In the genomic region with DNA sequence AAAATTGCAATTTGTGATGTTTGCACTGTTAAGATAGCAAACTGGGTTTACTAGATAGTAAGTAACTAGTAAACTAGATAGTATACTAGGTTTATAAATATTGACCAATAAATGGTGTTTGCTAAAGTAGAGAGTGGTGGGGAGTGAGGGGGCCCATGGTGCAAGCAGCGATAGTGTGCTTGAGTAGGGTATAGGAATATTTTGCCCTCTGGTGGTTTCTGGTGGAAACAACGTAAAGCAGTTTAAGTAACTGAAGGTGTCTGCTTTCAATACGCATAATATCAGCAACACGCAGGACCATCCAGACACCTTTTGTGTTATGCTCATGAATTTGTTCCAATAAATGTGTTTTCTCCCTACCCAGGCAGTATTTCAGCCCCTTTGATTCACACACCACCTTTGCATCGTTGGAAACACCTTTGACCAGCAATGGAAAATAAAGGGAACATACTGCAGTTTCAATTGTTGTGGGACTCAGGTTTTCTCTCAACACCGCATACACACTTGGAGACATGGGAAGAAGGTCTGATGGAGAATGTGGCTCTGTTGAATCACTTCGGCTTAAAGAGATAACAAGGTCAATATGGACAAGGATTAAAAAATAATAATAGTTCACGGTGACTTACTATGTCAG, we compare ENCODE assay signal across 8 cellular contexts. TPM values are rescaled to one million over a fixed set of nuclear protein-coding genes. Genes with fewer than 3 reads are reported as not detected.
DNase-seq lines count a peak whose midpoint lies in the region; ATAC-seq and TF ChIP-seq lines count a peak whose summit lies in the region.

No MANE protein-coding gene starts in this region.

- no peaks in the 10 kb centered on the region for H3K27me3 ChIP-seq in rectal smooth muscle tissue (ENCODE audit: control insufficient read depth, insufficient read depth, low read length)

- TF ChIP-seq CTCF in WI38 (IDR thresholded peaks at IDR 0.05; ENCODE audit: low read depth, low read length) (peak; percentile 42), fibroblast of villous mesenchyme (IDR thresholded peaks at IDR 0.05; ENCODE audit: insufficient read depth, low read depth, low read length) (peak; percentile 74)

- ATAC-seq in GM18519 (IDR thresholded peaks at IDR 0.05; ENCODE audit: low FRiP score, unreplicated experiment): peak; percentile 92
- peak; percentile 96 for ATAC-seq in HG02885 (IDR thresholded peaks at IDR 0.05; ENCODE audit: poor library complexity, unreplicated experiment)

- no peak overlapping the region for H3K27ac ChIP-seq in rectal smooth muscle tissue (ENCODE audit: low read depth, low read length)

- peak; percentile 62 for DNase-seq in COLO829 (ENCODE audit: low spot score)
- peak; percentile 33 for DNase-seq in NCI-H1694 (lab: John Stamatoyannopoulos, UW)
- peak; percentile 65 for DNase-seq in fibroblast of villous mesenchyme (ENCODE audit: low read depth)
- DNase-seq in cortex of kidney (lab: John Stamatoyannopoulos, UW): no peak

- H3K4me1 ChIP-seq in rectal smooth muscle tissue (ENCODE audit: control insufficient read depth, insufficient read depth, low read length): no peaks in the 10 kb centered on the region

- H3K4me3 ChIP-seq in WI38 (ENCODE audit: low read depth, low read length) (no peak overlapping the region), fibroblast of villous mesenchyme (ENCODE audit: low read depth, low read length) (no peak overlapping the region), rectal smooth muscle tissue (ENCODE audit: low read length) (peak overlapping the region; percentile 26)

- H3K9ac ChIP-seq in rectal smooth muscle tissue (ENCODE audit: low read length): no peak overlapping the region

- H3K36me3 ChIP-seq in rectal smooth muscle tissue (ENCODE audit: control insufficient read depth, insufficient read depth, low read length): no peaks in the 10 kb centered on the region

RNA-seq across cellular contexts. Expression of a gene that starts 16.7 kb away (rescaled TPM):
- total RNA-seq in fibroblast of villous mesenchyme: 116 and 132 TPM in 2 replicates
